8 cellular contexts compared by ENCODE assay signal in the genomic region with DNA sequence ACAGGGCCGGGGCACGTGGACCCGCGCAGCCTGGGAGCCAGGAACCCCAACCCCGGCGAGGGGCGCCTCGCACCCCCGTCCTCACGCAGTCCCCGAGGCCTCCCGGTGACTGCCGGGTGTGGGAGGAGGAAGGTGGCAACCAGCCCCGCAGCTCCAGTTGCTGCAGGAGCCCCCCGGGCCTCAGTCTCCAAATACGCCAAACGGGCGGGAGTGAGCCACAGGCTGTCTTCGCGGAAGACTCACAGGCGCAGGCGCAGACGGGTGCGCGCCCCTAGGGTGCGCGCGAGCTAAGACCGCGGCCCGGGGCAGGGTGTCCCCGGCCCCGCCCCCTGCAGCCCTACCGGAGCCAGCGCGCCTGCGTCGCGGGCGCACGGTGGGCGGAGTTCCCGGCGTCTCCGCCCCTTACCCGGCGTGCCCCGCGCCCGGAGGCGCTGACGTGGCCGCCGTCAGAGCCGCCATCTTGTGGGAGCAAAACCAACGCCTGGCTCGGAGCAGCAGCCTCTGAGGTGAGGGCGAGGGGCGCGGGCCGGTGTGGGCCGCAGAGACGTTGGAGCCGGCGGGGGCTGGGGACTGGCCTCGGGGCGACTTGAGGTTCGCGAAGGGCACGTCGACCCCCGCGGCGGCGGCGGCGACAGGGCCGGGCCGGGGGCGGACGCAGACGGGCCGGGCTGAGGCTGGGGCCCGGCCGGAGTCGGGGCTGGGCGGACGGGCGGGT. TPM values are rescaled to one million over a fixed set of nuclear protein-coding genes. Genes with fewer than 3 reads are reported as not detected.
DNase-seq lines count a peak whose midpoint lies in the region; ATAC-seq and TF ChIP-seq lines count a peak whose summit lies in the region.

A gene (plus strand): TSS at position 449 of the 715 bp plus-strand sequence. CDS start 14,407 bp downstream, outside the sequence.

- TF ChIP-seq CTCF in right atrium auricular region (IDR thresholded peaks at IDR 0.05) (peak in 1 of 2 donors; percentile 46), uterus (IDR thresholded peaks at IDR 0.05) (peak in 3 of 4 experiments; percentile 22 to 40 (median 24))

- no peaks in the 10 kb centered on the region for H3K9me3 ChIP-seq in right atrium auricular region
- no peaks in the 10 kb centered on the region for H3K9me3 ChIP-seq in uterus

- ATAC-seq in GM18502 (IDR thresholded peaks at IDR 0.05; ENCODE audit: poor library complexity, unreplicated experiment) (peak; percentile 74), HG02943 (IDR thresholded peaks at IDR 0.05; ENCODE audit: low read depth, unreplicated experiment) (peak; percentile 68)

- peak within 1 kb of the TSS; percentile 93 for H3K27ac ChIP-seq in angular gyrus (ENCODE audit: low read depth, low read length)
- H3K27ac ChIP-seq in right atrium auricular region: peak within 1 kb of the TSS; percentile 96 to 97
- peak within 1 kb of the TSS; percentile 98 to 99 for H3K27ac ChIP-seq in uterus

- intact Hi-C loops in uterus (cut with DNase I; ENCODE audit: low total_unique reads): no loop called here

- DNase-seq in NCI-H187 treated with DMSO at 0.1 percent for 48 hours (lab: John Stamatoyannopoulos, UW) (peak; percentile 14), T-helper 2 cell (peak; percentile 83 to 95 (median 92)), right atrium auricular region (ENCODE audit: low spot score) (peak; percentile 90), putamen (ENCODE audit: low spot score) (peak; percentile 94), uterus (peak; percentile 88 to 93)

- peak; percentile 85 to 97 for TF ChIP-seq POLR2A in uterus (IDR thresholded peaks at IDR 0.05)

- H3K27me3 ChIP-seq in right atrium auricular region (no peaks in the 10 kb centered on the region), uterus (no peaks in the 10 kb centered on the region)

- peak within 1 kb of the TSS; percentile 78 to 100 for H3K4me3 ChIP-seq in right atrium auricular region
- H3K4me3 ChIP-seq in uterus: peak within 1 kb of the TSS; percentile 80 to 94

- H3K4me1 ChIP-seq in right atrium auricular region: peaks cover 0 to 54% of the 10 kb centered on the region in 2 donors
- H3K4me1 ChIP-seq in uterus: peaks cover 15 to 35% of the 10 kb centered on the region in 2 donors

- H3K36me3 ChIP-seq in right atrium auricular region (peaks cover 7% of the 10 kb centered on the region), uterus (no peaks in the 10 kb centered on the region)

RNA-seq across cellular contexts. Expression of the gene that starts here (rescaled TPM):
- total RNA-seq in right atrium auricular region (100 to 1,000 TPM; 375 to 422 TPM), uterus (100 to 1,000 TPM; 165 to 340 (median 203) TPM)

Comparison
In these comparisons a context has a peak if more than half of its experiments do, and no peak if none do; other contexts are left out.
1. Peak in every context shown above with its lines: DNase-seq, ATAC-seq, H3K4me3 ChIP-seq and H3K27ac ChIP-seq.
2. DNase-seq: peak in every context shown above with its lines; median percentile 94 in putamen; 92 in T-helper 2 cell; 90 in uterus; 90 in right atrium auricular region; 14 in NCI-H187 treated with DMSO at 0.1 percent for 48 hours.